In genomic region chr7:13990319-13990983, GRCh38 we compare ENCODE assay signal across 8 cellular contexts. TPM values are rescaled to one million over a fixed set of nuclear protein-coding genes. Genes with fewer than 3 reads are reported as not detected.
DNase-seq lines count a peak whose midpoint lies in the region; ATAC-seq and TF ChIP-seq lines count a peak whose summit lies in the region.

No MANE protein-coding gene starts in this region.

- peak overlapping the region; percentile 54 for H3K9ac ChIP-seq in HCT116 (ENCODE audit: low read length)
- peak overlapping the region; percentile 80 for H3K9ac ChIP-seq in stomach smooth muscle (ENCODE audit: low read length in 2 of 2)

- RAD21 ChIA-PET in HCT116 (lab: Charles Lee; ENCODE audit: low non-redundant PET in 1 of 2, low total read pairs in 2 of 2, uncharacterized antibody in 2 of 2, unreplicated experiment in 2 of 2) = no interaction called here

- CTCF ChIA-PET in HCT116 (lab: Charles Lee) = no interaction called here

- H2AFZ ChIP-seq in HCT116 (ENCODE audit: low read depth, low read length, poor library complexity, severe bottlenecking) = peak overlapping the region; percentile 75

- H3K36me3 ChIP-seq in GM06990 (ENCODE audit: control insufficient read depth, insufficient read depth, low read length) = no peaks in the 10 kb centered on the region
- H3K36me3 ChIP-seq in HCT116 (ENCODE audit: control insufficient read depth in 1 of 2, insufficient read depth in 2 of 2, low read length in 2 of 2) = no peaks in the 10 kb centered on the region
- H3K36me3 ChIP-seq in stomach smooth muscle (ENCODE audit: control insufficient read depth in 2 of 2, insufficient read depth in 2 of 2, low read length in 2 of 2) = no peaks in the 10 kb centered on the region

- H3K4me3 ChIP-seq in GM06990 (replicated peaks; ENCODE audit: low read depth, low read length) (peak overlapping the region; percentile 25), HCT116 (replicated peaks in 1 of 2; ENCODE audit: low read depth in 1 of 2, low read length in 2 of 2) (peak overlapping the region; percentile 53 to 61), stomach smooth muscle (ENCODE audit: low read length in 2 of 2) (peak overlapping the region; percentile 89 to 95)

- TF ChIP-seq CTCF in GM06990 (IDR thresholded peaks at IDR 0.05; ENCODE audit: insufficient read depth, low read length, poor library complexity, severe bottlenecking) (no peak), HCT116 (IDR thresholded peaks at IDR 0.05 in 2 of 3, conservative IDR thresholded peaks at IDR 0.05 in 1 of 3; ENCODE audit: borderline replicate concordance in 1 of 3, insufficient read depth in 1 of 3, low read depth in 2 of 3, low read length in 2 of 3) (no peak)

- H3K4me1 ChIP-seq in HCT116 (ENCODE audit: control insufficient read depth in 1 of 2, insufficient read depth in 2 of 2, low read length in 2 of 2) (peaks cover 9 to 13% of the 10 kb centered on the region in 2 experiments; a peak in 3 of 4 replicates), stomach smooth muscle (ENCODE audit: control insufficient read depth, insufficient read depth, low read length) (no peaks in the 10 kb centered on the region)

- H3K27me3 ChIP-seq in GM06990 (replicated peaks; ENCODE audit: control insufficient read depth, insufficient read depth, low read length) (no peaks in the 10 kb centered on the region), HCT116 (ENCODE audit: insufficient read depth, low read length) (no peaks in the 10 kb centered on the region), stomach smooth muscle (ENCODE audit: control insufficient read depth in 1 of 2, insufficient read depth in 2 of 2, low read length in 2 of 2) (no peaks in the 10 kb centered on the region)

- DNase-seq in GM06990 (ENCODE audit: extremely low read depth, insufficient read length) (peak; percentile 20), HCT116 (ENCODE audit: low read depth, low spot score) (no peak), MV-4-11 (lab: John Stamatoyannopoulos, UW) (peak; percentile 92), SK-N-DZ (ENCODE audit: low spot score) (peak; percentile 68), dermis blood vessel endothelial cell (peak; percentile 73), left kidney (ENCODE audit: low read depth, low spot score) (peak; percentile 98), GDM1 (lab: John Stamatoyannopoulos, UW) (no peak)

- H3K79me2 ChIP-seq in HCT116 (ENCODE audit: insufficient read depth, low read length) = no peaks in the 10 kb centered on the region

- ATAC-seq in HCT116 = peak; percentile 34

- POLR2A ChIA-PET in HCT116 (lab: Charles Lee) = no interaction called here

- peak overlapping the region; percentile 78 for H3K4me2 ChIP-seq in HCT116 (ENCODE audit: low read length)

- BruUV-seq in HCT116 (replicated peaks; lab: Mats Ljungman, UMichigan) = no TSS peak

- no peaks in the 10 kb centered on the region for H4K20me1 ChIP-seq in HCT116 (ENCODE audit: insufficient read depth)

- H3K9me2 ChIP-seq in HCT116 (ENCODE audit: insufficient read depth) = no peaks in the 10 kb centered on the region; the same call in 1 of the 2 replicates

- H3K9me3 ChIP-seq in HCT116 (ENCODE audit: control insufficient read depth in 1 of 2, insufficient read depth in 1 of 2, low read depth in 1 of 2, low read length in 2 of 2) (no peaks in the 10 kb centered on the region), stomach smooth muscle (ENCODE audit: control insufficient read depth in 2 of 2, low read length in 2 of 2) (no peaks in the 10 kb centered on the region)

- TF ChIP-seq RAD21 in HCT116 (IDR thresholded peaks at IDR 0.05; ENCODE audit: low read depth) = no peak

- no peak for TF ChIP-seq POLR2A in HCT116 (IDR thresholded peaks at IDR 0.05; ENCODE audit: borderline replicate concordance, extremely low read depth, insufficient read depth, insufficient read length)

- peak overlapping the region; percentile 68 for H3K27ac ChIP-seq in HCT116 (ENCODE audit: low read depth, low read length)
- peak overlapping the region; percentile 81 for H3K27ac ChIP-seq in stomach smooth muscle (ENCODE audit: low read length)

- intact Hi-C loops in HCT116 (cut with micrococcal nuclease) = no loop called here

TF ChIP-seq in HCT116, 20 proteins besides CTCF, POLR2A, EP300 and RAD21:
- TF ChIP-seq MAX (IDR thresholded peaks at IDR 0.05) = peak; percentile 40; the same call in 1 of the 2 replicates
- no peak for TF ChIP-seq ATF3 (IDR thresholded peaks at IDR 0.05)

RNA-seq across cellular contexts. Expression of gene ETV1, which starts 1.0 kb away (rescaled TPM):
- total RNA-seq in HCT116 (2021; ENCODE audit: unreplicated experiment) = 23.3 TPM
- 4.3 and 6.8 TPM in 2 replicates for polyA plus RNA-seq in HCT116 (2012)
- 3.3 and 4.0 TPM in 2 replicates for polyA plus RNA-seq in SK-N-DZ (2014; cell fraction: cytosol; rRNA removed)
- polyA plus RNA-seq in SK-N-DZ (2014; cell fraction: nucleus; rRNA removed) = 0.54 and 1.8 TPM in 2 replicates
- 5.6 and 10.4 TPM in 2 replicates for total RNA-seq in dermis blood vessel endothelial cell

Comparison
In these comparisons a context has a peak if more than half of its experiments do, and no peak if none do; other contexts are left out.
1. DNase-seq: peak in GM06990 (single experiment), MV-4-11 (single experiment), SK-N-DZ (single experiment), dermis blood vessel endothelial cell (single experiment) and left kidney (single experiment); none in HCT116 (single experiment) and GDM1 (single experiment).
2. H3K4me3 ChIP-seq: peak in every context shown above with its lines; median percentile 92 in stomach smooth muscle; 57 in HCT116; 25 in GM06990.